ENCODE assay signal across 15 cellular contexts in genomic region chr2:240822280-240822847, GRCh38. TPM values are rescaled to one million over a fixed set of nuclear protein-coding genes. Genes with fewer than 3 reads are reported as not detected.
DNase-seq lines count a peak whose midpoint lies in the region; ATAC-seq and TF ChIP-seq lines count a peak whose summit lies in the region.
"Had no signal": no experiment of that assay in that cellular context is flagged by ENCODE, and none has a peak within 500 bp of the region (broad histone marks: within the 10 kb centered on the region; RNA-seq: fewer than 3 reads in every experiment).

No MANE protein-coding gene starts in this region.

- H3K4me1 Mint-ChIP-seq in T-helper 2 cell treated with Interferon-gamma antibody and Interleukin-4, amounts not matched to agents 5 μg/mL and 100 μg/mL, for 36 hours (ENCODE audit: low read depth) = peaks cover 3% of the 10 kb centered on the region

- TF ChIP-seq CTCF in neural cell (IDR thresholded peaks at IDR 0.05; ENCODE audit: poor library complexity, severe bottlenecking) = no peak

- H3K27ac ChIP-seq in neural cell (ENCODE audit: low read length) = peak overlapping the region; percentile 94

- no peaks in the 10 kb centered on the region for H4K20me1 ChIP-seq in neural cell (ENCODE audit: insufficient read depth)

- no peak overlapping the region for H2AFZ ChIP-seq in neural cell (ENCODE audit: low read depth, low read length)

- no peaks in the 10 kb centered on the region for H3K27me3 ChIP-seq in neural cell (ENCODE audit: insufficient read depth, low read depth, low read length)

- TF ChIP-seq EP300 in neural cell (conservative IDR thresholded peaks at IDR 0.05; ENCODE audit: poor library complexity, severe bottlenecking) = no peak

- H3K4me3 ChIP-seq in neural cell (ENCODE audit: low read length) = no peak overlapping the region

- no peak overlapping the region for H3K4me3 Mint-ChIP-seq in T-helper 2 cell treated with Interferon-gamma antibody and Interleukin-4, amounts not matched to agents 5 μg/mL and 100 μg/mL, for 36 hours
- H3K4me3 Mint-ChIP-seq: CD8-positive, alpha-beta T cell had no signal

- H3K9me2 ChIP-seq in neural cell (ENCODE audit: insufficient read depth, low read length) = no peaks in the 10 kb centered on the region

- H3K9ac ChIP-seq in neural cell (ENCODE audit: low read length) = no peak overlapping the region

- H3F3A ChIP-seq in neural cell (ENCODE audit: insufficient read depth, low read length, poor library complexity, severe bottlenecking) = no peaks in the 10 kb centered on the region

- H3K36me3 Mint-ChIP-seq in T-helper 2 cell treated with Interferon-gamma antibody and Interleukin-4, amounts not matched to agents 5 μg/mL and 100 μg/mL, for 36 hours (ENCODE audit: low read depth) = no peaks in the 10 kb centered on the region
- H3K36me3 Mint-ChIP-seq: CD8-positive, alpha-beta T cell had no signal

- no peaks in the 10 kb centered on the region for H3K9me3 ChIP-seq in neural cell (ENCODE audit: low read length)

- ATAC-seq in GM18861 (IDR thresholded peaks at IDR 0.05; ENCODE audit: unreplicated experiment) = no peak
- ATAC-seq: CD8-positive, alpha-beta T cell; left ventricle myocardium superior had no signal

- peak; percentile 19 for DNase-seq in NCI-H82 (lab: John Stamatoyannopoulos, UW)
- no peak for DNase-seq in NCI-H82 treated with DMSO at 0.1 percent for 48 hours (lab: John Stamatoyannopoulos, UW; ENCODE audit: unreplicated experiment)
- DNase-seq in NCI-H1436 treated with DMSO at 0.1 percent for 48 hours (lab: John Stamatoyannopoulos, UW) = peak; percentile 89
- DNase-seq in NCI-H774 (lab: John Stamatoyannopoulos, UW) = peak; percentile 18
- no peak for DNase-seq in T-helper 2 cell treated with Interferon-gamma antibody and Interleukin-4, amounts not matched to agents 5 μg/mL and 100 μg/mL, for 36 hours (ENCODE audit: low spot score)
- no peak for DNase-seq in erythroblast (lab: John Stamatoyannopoulos, UW)
- DNase-seq: activated T-cell treated with anti-CD3 and anti-CD28 coated beads, Interleukin-2, amount 50 U/mL, for 24 hours; caudate nucleus; CD8-positive, alpha-beta T cell; effector CD4-positive, alpha-beta T cell; left ventricle myocardium superior; stimulated activated CD4-positive, alpha-beta T cell treated with anti-CD3 and anti-CD28 coated beads, Interleukin-12 subunit alpha, Interleukin-12 subunit beta, amount 100 ng/mL, for 4 hours had no signal

- no peak overlapping the region for H3K4me2 ChIP-seq in neural cell (ENCODE audit: low read length)

- no peak for TF ChIP-seq RAD21 in neural cell (conservative IDR thresholded peaks at IDR 0.05)

- H3K36me3 ChIP-seq in neural cell (ENCODE audit: insufficient read depth, low read length) = no peaks in the 10 kb centered on the region

- TF ChIP-seq POLR2A in erythroblast (IDR thresholded peaks at IDR 0.05; ENCODE audit: low read length) = no peak

- H3K79me2 ChIP-seq in neural cell (replicated peaks; ENCODE audit: insufficient read depth, low read length) = peaks cover 15% of the 10 kb centered on the region

- no peak overlapping the region for H3K27ac Mint-ChIP-seq in T-helper 2 cell treated with Interferon-gamma antibody and Interleukin-4, amounts not matched to agents 5 μg/mL and 100 μg/mL, for 36 hours
- H3K27ac Mint-ChIP-seq: activated T-cell treated with anti-CD3 and anti-CD28 coated beads, Interleukin-2, amount 50 U/mL, for 24 hours; CD8-positive, alpha-beta T cell; stimulated activated naive CD8-positive, alpha-beta T cell treated with anti-CD3 and anti-CD28 coated beads, Interleukin-15, Interleukin-2, amounts not matched to agents 100 ng/mL and 50 ng/mL, for 24 hours had no signal

- H3K9me3 Mint-ChIP-seq in T-helper 2 cell treated with Interferon-gamma antibody and Interleukin-4, amounts not matched to agents 5 μg/mL and 100 μg/mL, for 36 hours = no peaks in the 10 kb centered on the region
- H3K9me3 Mint-ChIP-seq: activated T-cell treated with anti-CD3 and anti-CD28 coated beads, Interleukin-2, amount 50 U/mL, for 24 hours; stimulated activated naive CD8-positive, alpha-beta T cell treated with anti-CD3 and anti-CD28 coated beads, Interleukin-15, Interleukin-2, amounts not matched to agents 100 ng/mL and 50 ng/mL, for 24 hours had no signal

- peaks cover 66% of the 10 kb centered on the region for H3K27me3 Mint-ChIP-seq in T-helper 2 cell treated with Interferon-gamma antibody and Interleukin-4, amounts not matched to agents 5 μg/mL and 100 μg/mL, for 36 hours (ENCODE audit: low read depth)

TF ChIP-seq in neural cell, 6 proteins besides CTCF, POLR2A, EP300 and RAD21:
- TF ChIP-seq, protein P1, sequence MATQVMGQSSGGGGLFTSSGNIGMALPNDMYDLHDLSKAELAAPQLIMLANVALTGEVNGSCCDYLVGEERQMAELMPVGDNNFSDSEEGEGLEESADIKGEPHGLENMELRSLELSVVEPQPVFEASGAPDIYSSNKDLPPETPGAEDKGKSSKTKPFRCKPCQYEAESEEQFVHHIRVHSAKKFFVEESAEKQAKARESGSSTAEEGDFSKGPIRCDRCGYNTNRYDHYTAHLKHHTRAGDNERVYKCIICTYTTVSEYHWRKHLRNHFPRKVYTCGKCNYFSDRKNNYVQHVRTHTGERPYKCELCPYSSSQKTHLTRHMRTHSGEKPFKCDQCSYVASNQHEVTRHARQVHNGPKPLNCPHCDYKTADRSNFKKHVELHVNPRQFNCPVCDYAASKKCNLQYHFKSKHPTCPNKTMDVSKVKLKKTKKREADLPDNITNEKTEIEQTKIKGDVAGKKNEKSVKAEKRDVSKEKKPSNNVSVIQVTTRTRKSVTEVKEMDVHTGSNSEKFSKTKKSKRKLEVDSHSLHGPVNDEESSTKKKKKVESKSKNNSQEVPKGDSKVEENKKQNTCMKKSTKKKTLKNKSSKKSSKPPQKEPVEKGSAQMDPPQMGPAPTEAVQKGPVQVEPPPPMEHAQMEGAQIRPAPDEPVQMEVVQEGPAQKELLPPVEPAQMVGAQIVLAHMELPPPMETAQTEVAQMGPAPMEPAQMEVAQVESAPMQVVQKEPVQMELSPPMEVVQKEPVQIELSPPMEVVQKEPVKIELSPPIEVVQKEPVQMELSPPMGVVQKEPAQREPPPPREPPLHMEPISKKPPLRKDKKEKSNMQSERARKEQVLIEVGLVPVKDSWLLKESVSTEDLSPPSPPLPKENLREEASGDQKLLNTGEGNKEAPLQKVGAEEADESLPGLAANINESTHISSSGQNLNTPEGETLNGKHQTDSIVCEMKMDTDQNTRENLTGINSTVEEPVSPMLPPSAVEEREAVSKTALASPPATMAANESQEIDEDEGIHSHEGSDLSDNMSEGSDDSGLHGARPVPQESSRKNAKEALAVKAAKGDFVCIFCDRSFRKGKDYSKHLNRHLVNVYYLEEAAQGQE (IDR thresholded peaks at IDR 0.05; ENCODE audit: borderline replicate concordance) = no peak
- TF ChIP-seq SMC3 (conservative IDR thresholded peaks at IDR 0.05; ENCODE audit: poor library complexity) (no peak), MXI1 (conservative IDR thresholded peaks at IDR 0.05; ENCODE audit: poor library complexity, severe bottlenecking) (no peak), EZH2 (IDR thresholded peaks at IDR 0.05; ENCODE audit: borderline replicate concordance, insufficient read depth, low read length, poor library complexity, severe bottlenecking) (no peak), POLR2AphosphoS5 (IDR thresholded peaks at IDR 0.05) (no peak), TAF1 (IDR thresholded peaks at IDR 0.05; ENCODE audit: low read depth) (no peak)

RNA-seq across cellular contexts. Expression of gene KIF1A, which starts 2.3 kb away (rescaled TPM):
- 63.4 and 89.2 TPM in 2 replicates for polyA plus RNA-seq in neural cell
- 279 and 320 TPM in 2 replicates for polyA minus RNA-seq in neural cell

RNA-seq across cellular contexts. Expression of gene AGXT, which starts 46.3 kb away (rescaled TPM):
- not detected in 2 replicates for polyA plus RNA-seq in neural cell
- not detected in 2 replicates for polyA minus RNA-seq in neural cell

Comparison
In these comparisons a context has a peak if more than half of its experiments do, and no peak if none do; other contexts are left out.
1. DNase-seq: peak in NCI-H82 (single experiment), NCI-H1436 treated with DMSO at 0.1 percent for 48 hours (single experiment) and NCI-H774 (single experiment); none in NCI-H82 treated with DMSO at 0.1 percent for 48 hours (single experiment), T-helper 2 cell treated with Interferon-gamma antibody and Interleukin-4, amounts not matched to agents 5 μg/mL and 100 μg/mL, for 36 hours (single experiment) and erythroblast (0 of 2).